Comparison of ENCODE assay signal across 8 cellular contexts in genomic region chr12:130633771-130634170, GRCh38.
DNase-seq lines count a peak whose midpoint lies in the region; ATAC-seq and TF ChIP-seq lines count a peak whose summit lies in the region.

No MANE protein-coding gene starts in this region.

- no CpG with 5 or more reads among the region's 17 CpGs for WGBS in H9 (ENCODE audit: extremely low coverage, insufficient read length, low lambda C conversion rate)
- WGBS in endodermal cell (ENCODE audit: insufficient coverage in 1 of 2, insufficient read length in 1 of 2), 2 experiments = 3 to 26% methylated on average over 6 to 17 of the region's 17 CpGs
- WGBS in spleen, 5 donors = 14 to 37% (median 24%) methylated on average over 13 to 17 of the region's 17 CpGs
- no CpG with 5 or more reads among the region's 17 CpGs for WGBS in trophoblast cell (ENCODE audit: extremely low coverage, insufficient coverage, insufficient read length)

- H2BK5ac ChIP-seq in H9 (ENCODE audit: insufficient read length, low read length) (no peak overlapping the region), trophoblast cell (ENCODE audit: low read depth, low read length, poor library complexity) (no peak overlapping the region)

- H3K4me1 Mint-ChIP-seq in H9 = peaks cover 29 to 42% of the 10 kb centered on the region in 2 experiments
- H3K4me1 Mint-ChIP-seq in endodermal cell = peaks cover 6% of the 10 kb centered on the region
- no peaks in the 10 kb centered on the region for H3K4me1 Mint-ChIP-seq in activated CD4-positive, alpha-beta T cell treated with anti-CD3 and anti-CD28 coated beads, Interleukin-2, amount 10 ng/mL, durations not matched to agents 7 days and 5 days
- no peaks in the 10 kb centered on the region for H3K4me1 Mint-ChIP-seq in T-helper 17 cell

- H2BK15ac ChIP-seq in H9 (ENCODE audit: low read depth, low read length) = no peak overlapping the region

- no peak overlapping the region for H3K4ac ChIP-seq in H9 (ENCODE audit: low read depth, low read length)
- no peak overlapping the region for H3K4ac ChIP-seq in trophoblast cell (ENCODE audit: low read depth, low read length)

- no peak overlapping the region for H3K4me3 ChIP-seq in endodermal cell (ENCODE audit: low read length)
- no peak overlapping the region for H3K4me3 ChIP-seq in spleen
- H3K4me3 ChIP-seq in trophoblast cell (ENCODE audit: low read depth, low read length) = no peak overlapping the region

- no peaks in the 10 kb centered on the region for H3K36me3 ChIP-seq in endodermal cell (ENCODE audit: control insufficient read depth, insufficient read depth, low read length)
- H3K36me3 ChIP-seq in spleen = no peaks in the 10 kb centered on the region
- H3K36me3 ChIP-seq in trophoblast cell (ENCODE audit: control insufficient read depth in 1 of 2, insufficient read depth in 2 of 2, low read length in 2 of 2) = no peaks in the 10 kb centered on the region

- H3K14ac ChIP-seq in H9 (ENCODE audit: insufficient read depth, low read length) (no peak overlapping the region), trophoblast cell (ENCODE audit: low read length) (no peak overlapping the region)

- H3K27ac Mint-ChIP-seq in H9 (no peak overlapping the region; a peak in 1 of 7 replicates), endodermal cell (no peak overlapping the region), T-helper 17 cell (no peak overlapping the region)
- H3K27ac Mint-ChIP-seq in activated CD4-positive, alpha-beta T cell treated with anti-CD3 and anti-CD28 coated beads, Interleukin-2, amount 10 ng/mL, durations not matched to agents 7 days and 5 days = no peak overlapping the region

- H2AK5ac ChIP-seq in H9 (ENCODE audit: insufficient read length, low read length) (no peak overlapping the region), trophoblast cell (ENCODE audit: low read length) (no peak overlapping the region)

- no peaks in the 10 kb centered on the region for H3K79me1 ChIP-seq in H9 (ENCODE audit: insufficient read depth, low read depth, low read length, poor library complexity, severe bottlenecking)
- H3K79me1 ChIP-seq in trophoblast cell (ENCODE audit: low read length) = no peaks in the 10 kb centered on the region

- no peak overlapping the region for H2BK20ac ChIP-seq in H9 (ENCODE audit: low read depth, low read length, poor library complexity, severe bottlenecking)

- H4K20me1 ChIP-seq in H9 (ENCODE audit: control insufficient read depth, insufficient read depth, insufficient read length) = no peaks in the 10 kb centered on the region

- TF ChIP-seq POLR2A in spleen (IDR thresholded peaks at IDR 0.05) = no peak

- TF ChIP-seq CTCF in H9 (conservative IDR thresholded peaks at IDR 0.05) (no peak), endodermal cell (conservative IDR thresholded peaks at IDR 0.05) (no peak), spleen (IDR thresholded peaks at IDR 0.05 in 8 of 11, conservative IDR thresholded peaks at IDR 0.05 in 3 of 11) (no peak)

- peak; percentile 91 for DNase-seq in H9
- peak; percentile 88 for DNase-seq in NCI-H345 treated with DMSO at 0.1 percent for 48 hours (lab: John Stamatoyannopoulos, UW; ENCODE audit: unreplicated experiment)
- DNase-seq in endodermal cell = peak; percentile 95
- DNase-seq in posterior cingulate gyrus = peak; percentile 35 to 95 (median 68)
- no peak for DNase-seq in spleen
- DNase-seq in activated CD4-positive, alpha-beta T cell treated with anti-CD3 and anti-CD28 coated beads, Interleukin-2, amount 10 ng/mL, durations not matched to agents 7 days and 5 days = no peak
- no peak for DNase-seq in T-helper 17 cell
- no peak for DNase-seq in trophoblast cell

- no peak overlapping the region for H2AFZ ChIP-seq in H9 (ENCODE audit: low read length)
- no peak overlapping the region for H2AFZ ChIP-seq in trophoblast cell (ENCODE audit: insufficient read depth, low read length, poor library complexity)

- H3K4me2 ChIP-seq in H9 (ENCODE audit: insufficient read depth, insufficient read length, low read length) (peak overlapping the region; percentile 30), trophoblast cell (ENCODE audit: low read length) (no peak overlapping the region)

- H4K8ac ChIP-seq in H9 (replicated peaks; ENCODE audit: insufficient read length, low read depth, low read length) (no peak overlapping the region), trophoblast cell (ENCODE audit: low read depth, low read length) (no peak overlapping the region)

- H3K4me3 Mint-ChIP-seq in H9 (peak overlapping the region; percentile 30 to 49; a peak in 4 of 5 replicates), endodermal cell (peak overlapping the region; percentile 21), T-helper 17 cell (no peak overlapping the region)
- no peak overlapping the region for H3K4me3 Mint-ChIP-seq in activated CD4-positive, alpha-beta T cell treated with anti-CD3 and anti-CD28 coated beads, Interleukin-2, amount 10 ng/mL, durations not matched to agents 7 days and 5 days

- ATAC-seq in T-helper 17 cell = no peak

- H3K27me3 Mint-ChIP-seq in H9 (ENCODE audit: low read depth) (peaks cover 27% of the 10 kb centered on the region), endodermal cell (ENCODE audit: insufficient read depth) (peaks cover 21% of the 10 kb centered on the region), T-helper 17 cell (peaks cover 12% of the 10 kb centered on the region)
- no peaks in the 10 kb centered on the region for H3K27me3 Mint-ChIP-seq in activated CD4-positive, alpha-beta T cell treated with anti-CD3 and anti-CD28 coated beads, Interleukin-2, amount 10 ng/mL, durations not matched to agents 7 days and 5 days

- H4K12ac ChIP-seq in trophoblast cell (ENCODE audit: low read depth, low read length) = no peak overlapping the region

- no peak overlapping the region for H3K56ac ChIP-seq in H9 (ENCODE audit: insufficient read length, low read depth, low read length)

- H3K4me1 ChIP-seq in H9 (ENCODE audit: insufficient read depth, low read length) (peaks cover 8% of the 10 kb centered on the region; the same call in 1 of the 2 replicates), endodermal cell (ENCODE audit: control insufficient read depth, insufficient read depth, low read length) (no peaks in the 10 kb centered on the region), spleen (no peaks in the 10 kb centered on the region), trophoblast cell (ENCODE audit: control insufficient read depth in 1 of 2, insufficient read depth in 2 of 2, low read length in 2 of 2) (no peaks in the 10 kb centered on the region)

- no peak overlapping the region for H2BK12ac ChIP-seq in H9 (ENCODE audit: insufficient read length, low read depth, low read length)
- no peak overlapping the region for H2BK12ac ChIP-seq in trophoblast cell (ENCODE audit: low read length)

- intact Hi-C loops in posterior cingulate gyrus (cut with DNase I) = no loop called here
- intact Hi-C loops in spleen (cut with DNase I; ENCODE audit: low total_unique reads) = no loop called here

- H3K79me2 ChIP-seq in H9 (ENCODE audit: insufficient read depth, low read length) = no peaks in the 10 kb centered on the region
- H3K79me2 ChIP-seq in trophoblast cell (ENCODE audit: control insufficient read depth, insufficient read depth, low read length, poor library complexity) = no peaks in the 10 kb centered on the region

- H3K23ac ChIP-seq in H9 (ENCODE audit: insufficient read length, low read depth, low read length) = no peak overlapping the region
- no peak overlapping the region for H3K23ac ChIP-seq in trophoblast cell (ENCODE audit: low read length)

- H4K5ac ChIP-seq in H9 (ENCODE audit: insufficient read length, low read depth, low read length) = no peak overlapping the region

- POLR2A ChIA-PET in activated CD4-positive, alpha-beta T cell treated with anti-CD3 and anti-CD28 coated beads, Interleukin-2, amount 10 ng/mL, durations not matched to agents 7 days and 5 days (lab: Charles Lee) = no interaction called here

- H2BK120ac ChIP-seq in H9 (ENCODE audit: low read depth, low read length, poor library complexity, severe bottlenecking) = no peak overlapping the region
- H2BK120ac ChIP-seq in trophoblast cell (ENCODE audit: insufficient read depth, low read length, poor library complexity) = no peak overlapping the region

- no peak overlapping the region for H3K27ac ChIP-seq in H9 (ENCODE audit: insufficient read length, low read depth, low read length)
- peak overlapping the region; percentile 86 for H3K27ac ChIP-seq in endodermal cell (ENCODE audit: low read depth, low read length)
- no peak overlapping the region for H3K27ac ChIP-seq in spleen
- no peak overlapping the region for H3K27ac ChIP-seq in trophoblast cell (ENCODE audit: low read depth, low read length)

- no peak overlapping the region for H4K91ac ChIP-seq in H9 (ENCODE audit: insufficient read length, low read depth, low read length)
- no peak overlapping the region for H4K91ac ChIP-seq in trophoblast cell (ENCODE audit: low read depth, low read length)

- no peaks in the 10 kb centered on the region for H3K27me3 ChIP-seq in H9 (ENCODE audit: insufficient read depth, low read length)
- H3K27me3 ChIP-seq in endodermal cell (ENCODE audit: control insufficient read depth, insufficient read depth, low read length, poor library complexity, severe bottlenecking) = no peaks in the 10 kb centered on the region
- H3K27me3 ChIP-seq in spleen (replicated peaks in 1 of 7) = peaks cover 0 to 29% (median 0%) of the 10 kb centered on the region in 7 donors
- no peaks in the 10 kb centered on the region for H3K27me3 ChIP-seq in trophoblast cell (ENCODE audit: insufficient read depth, low read length)

- H3T11ph ChIP-seq in H9 (ENCODE audit: low read length) = no peak overlapping the region

- H3K9me3 Mint-ChIP-seq in H9 (peaks cover 10 to 15% of the 10 kb centered on the region in 2 experiments), endodermal cell (peaks cover 8% of the 10 kb centered on the region)
- no peaks in the 10 kb centered on the region for H3K9me3 Mint-ChIP-seq in activated CD4-positive, alpha-beta T cell treated with anti-CD3 and anti-CD28 coated beads, Interleukin-2, amount 10 ng/mL, durations not matched to agents 7 days and 5 days

- H3K36me3 Mint-ChIP-seq in H9 (ENCODE audit: insufficient read depth in 1 of 3, low read depth in 3 of 3) = peaks cover 0 to 9% (median 0%) of the 10 kb centered on the region in 3 experiments; a peak in 4 of 7 replicates
- no peaks in the 10 kb centered on the region for H3K36me3 Mint-ChIP-seq in endodermal cell (ENCODE audit: low read depth)
- H3K36me3 Mint-ChIP-seq in activated CD4-positive, alpha-beta T cell treated with anti-CD3 and anti-CD28 coated beads, Interleukin-2, amount 10 ng/mL, durations not matched to agents 7 days and 5 days (ENCODE audit: low read depth) = no peaks in the 10 kb centered on the region
- H3K36me3 Mint-ChIP-seq in T-helper 17 cell (ENCODE audit: low read depth) = no peaks in the 10 kb centered on the region

- H3K23me2 ChIP-seq in H9 (ENCODE audit: insufficient read length, low read depth, low read length, poor library complexity, severe bottlenecking) = no peaks in the 10 kb centered on the region

- H3K9me3 ChIP-seq in H9 (ENCODE audit: control insufficient read depth, low read depth, low read length) (no peaks in the 10 kb centered on the region), endodermal cell (ENCODE audit: control insufficient read depth, low read length) (no peaks in the 10 kb centered on the region), spleen (no peaks in the 10 kb centered on the region), T-helper 17 cell (ENCODE audit: control insufficient read depth, low read length, poor library complexity, severe bottlenecking) (no peaks in the 10 kb centered on the region), trophoblast cell (ENCODE audit: insufficient read depth, low read depth, low read length) (peaks cover 2% of the 10 kb centered on the region)

- H3K18ac ChIP-seq in H9 (ENCODE audit: insufficient read length, low read depth, low read length) (no peak overlapping the region), trophoblast cell (ENCODE audit: low read length) (no peak overlapping the region)

- H3K9ac ChIP-seq in H9 (ENCODE audit: extremely low read depth, insufficient read length, low read length) (no peak overlapping the region), endodermal cell (ENCODE audit: extremely low read depth, low read length, poor library complexity, severe bottlenecking) (no peak overlapping the region), trophoblast cell (ENCODE audit: low read length) (no peak overlapping the region)

- CTCF ChIA-PET in activated CD4-positive, alpha-beta T cell treated with anti-CD3 and anti-CD28 coated beads, Interleukin-2, amount 10 ng/mL, durations not matched to agents 7 days and 5 days (lab: Charles Lee) = no interaction called here

Comparison
In these comparisons a context has a peak if more than half of its experiments do, and no peak if none do; other contexts are left out.
1. DNase-seq: peak in H9 (single experiment), NCI-H345 treated with DMSO at 0.1 percent for 48 hours (single experiment), endodermal cell (single experiment) and posterior cingulate gyrus (10 of 10); none in spleen (single experiment), activated CD4-positive, alpha-beta T cell treated with anti-CD3 and anti-CD28 coated beads, Interleukin-2, amount 10 ng/mL, durations not matched to agents 7 days and 5 days (single experiment), T-helper 17 cell (0 of 3) and trophoblast cell (0 of 2).
2. H3K4me3 Mint-ChIP-seq: peak in H9 (2 of 2) and endodermal cell (single experiment); none in activated CD4-positive, alpha-beta T cell treated with anti-CD3 and anti-CD28 coated beads, Interleukin-2, amount 10 ng/mL, durations not matched to agents 7 days and 5 days (single experiment) and T-helper 17 cell (single experiment).